ENCODE assay signal across 1 cellular context in genomic region chr16:84116720-84117481, GRCh38.
TF ChIP-seq lines count a peak whose summit lies in the region.

Gene MBTPS1 (minus strand): TSS chr16:84116942. CDS start chr16:84101783, 15,159 bp downstream.

TF ChIP-seq in K562, 482 proteins besides CTCF, POLR2A, EP300 and RAD21 (continued from another document and continues in another):
- no peak for TF ChIP-seq CAMTA2 (CRISPR knock-in tag; conservative IDR thresholded peaks at IDR 0.05)
- TF ChIP-seq KAT7 (CRISPR knock-in tag; IDR thresholded peaks at IDR 0.05; ENCODE audit: borderline replicate concordance) = peak; percentile 21; the same call in 1 of the 2 replicates
- peak; percentile 92 for TF ChIP-seq ZHX1 (conservative IDR thresholded peaks at IDR 0.05; ENCODE audit: low read length)
- no peak for TF ChIP-seq MCM2 (IDR thresholded peaks at IDR 0.05; ENCODE audit: low read depth)
- TF ChIP-seq GTF3C2 (IDR thresholded peaks at IDR 0.05; ENCODE audit: borderline replicate concordance, extremely low read depth, insufficient read length) = no peak
- TF ChIP-seq ZNF140 (CRISPR knock-in tag; IDR thresholded peaks at IDR 0.05) = no peak
- no peak for TF ChIP-seq SETDB1 (IDR thresholded peaks at IDR 0.05; ENCODE audit: low read length)
- TF ChIP-seq CUX1 (CRISPR knock-in tag; IDR thresholded peaks at IDR 0.05) = no peak
- no peak for TF ChIP-seq POLR3A (IDR thresholded peaks at IDR 0.05; ENCODE audit: borderline replicate concordance, extremely low read depth, insufficient read depth, insufficient read length)
- TF ChIP-seq CBX1 (IDR thresholded peaks at IDR 0.05; ENCODE audit: low read depth) = peak; percentile 31; the same call in 1 of the 2 replicates
- TF ChIP-seq ZBTB9 (CRISPR knock-in tag; IDR thresholded peaks at IDR 0.05) = peak; percentile 51; the same call in 1 of the 2 replicates
- no peak for TF ChIP-seq ZNF253 (CRISPR knock-in tag; conservative IDR thresholded peaks at IDR 0.05)
- 0 out of 2 replicates have a peak, but pooled peaks have one; percentile 15 for TF ChIP-seq ZNF584 (CRISPR knock-in tag; IDR thresholded peaks at IDR 0.05; ENCODE audit: low read depth)
- no peak for TF ChIP-seq ZNF277 (CRISPR knock-in tag; IDR thresholded peaks at IDR 0.05; ENCODE audit: borderline replicate concordance)
- peak; percentile 78 for TF ChIP-seq U2AF1 (optimal IDR thresholded peaks at IDR 0.05; ENCODE audit: low read depth, low read length)
- no peak for TF ChIP-seq HMG20B (CRISPR knock-in tag; IDR thresholded peaks at IDR 0.05)
- no peak for TF ChIP-seq NCOA2 (IDR thresholded peaks at IDR 0.05; ENCODE audit: partially characterized antibody in 2 of 2)
- no peak for TF ChIP-seq ZNF124 (CRISPR knock-in tag; IDR thresholded peaks at IDR 0.05)
- peak; percentile 74 for TF ChIP-seq MXI1 (IDR thresholded peaks at IDR 0.05; ENCODE audit: low read depth, low read length)
- peak; percentile 81; the same call in 1 of the 2 replicates for TF ChIP-seq ARID3B (CRISPR knock-in tag; IDR thresholded peaks at IDR 0.05; ENCODE audit: borderline replicate concordance)
- TF ChIP-seq AFF1 (IDR thresholded peaks at IDR 0.05; ENCODE audit: low read depth in 1 of 2, partially characterized antibody in 2 of 2) = no peak
- no peak for TF ChIP-seq FOXJ3 (CRISPR knock-in tag; IDR thresholded peaks at IDR 0.05)
- no peak for TF ChIP-seq NFXL1 (CRISPR knock-in tag; IDR thresholded peaks at IDR 0.05)
- TF ChIP-seq THAP12 (CRISPR knock-in tag; IDR thresholded peaks at IDR 0.05) = peak; percentile 40; the same call in 1 of the 2 replicates
- TF ChIP-seq E2F4 (CRISPR knock-in tag; IDR thresholded peaks at IDR 0.05; ENCODE audit: low read depth) = peak; percentile 58; the same call in 1 of the 2 replicates
- peak; percentile 37 for TF ChIP-seq RBM22 (IDR thresholded peaks at IDR 0.05; ENCODE audit: low read depth, low read length, poor library complexity, severe bottlenecking)
- TF ChIP-seq ARHGAP35 (IDR thresholded peaks at IDR 0.05; ENCODE audit: partially characterized antibody) = peak; percentile 96
- TF ChIP-seq XRCC3 (IDR thresholded peaks at IDR 0.05) = no peak
- TF ChIP-seq MTA1 (IDR thresholded peaks at IDR 0.05; ENCODE audit: borderline replicate concordance) = no peak
